In genomic region chr3:104437131-104437750, GRCh38 we compare ENCODE assay signal across 11 cellular contexts.
A peak's percentile ranks its signal among the peaks of the same experiment; 100 is the strongest.
DNase-seq lines count a peak whose midpoint lies in the region; ATAC-seq lines count a peak whose summit lies in the region.
"Had no signal": no experiment of that assay in that cellular context is flagged by ENCODE, and none has a peak within 500 bp of the region (broad histone marks: within the 10 kb centered on the region; RNA-seq: fewer than 3 reads in every experiment).

No MANE protein-coding gene starts in this region.

- peak overlapping the region; percentile 96 for H3K27ac ChIP-seq in temporal lobe (ENCODE audit: low read depth, low read length)

- peak; percentile 50 for DNase-seq in HS-5 (ENCODE audit: low read depth)
- DNase-seq in astrocyte of the hippocampus (ENCODE audit: low read depth, low spot score), result peak; percentile 48
- peak; percentile 58 for DNase-seq in islet precursor cell
- no peak for DNase-seq in NCI-H1436 treated with DMSO at 0.1 percent for 48 hours (lab: John Stamatoyannopoulos, UW)
- DNase-seq: activated CD4-positive, alpha-beta memory T cell treated with anti-CD3 and anti-CD28 coated beads, Interleukin-2, amount 10 ng/mL, durations not matched to agents 7 days and 5 days; central memory CD4-positive, alpha-beta T cell; GOT3; immature natural killer cell had no signal

- no peak for ATAC-seq in GM21360 (IDR thresholded peaks at IDR 0.05; ENCODE audit: unreplicated experiment)
- no peak for ATAC-seq in HG03342 (IDR thresholded peaks at IDR 0.05; ENCODE audit: unreplicated experiment)
